In genomic region chr1:155173478-155174333, GRCh38 we compare ENCODE assay signal across 8 cellular contexts. TPM values are rescaled to one million over a fixed set of nuclear protein-coding genes. Genes with fewer than 3 reads are reported as not detected.
DNase-seq lines count a peak whose midpoint lies in the region; ATAC-seq, FAIRE-seq and TF ChIP-seq lines count a peak whose summit lies in the region.

Gene TRIM46, plus strand, starts transcription at chr1:155173849. Its CDS starts 118 bp downstream, at chr1:155173967.

- WGBS in pancreas, 2 donors: 5% methylated on average over 38 of the region's 38 CpGs

- H3K36me3 Mint-ChIP-seq in CD8-positive, alpha-beta T cell: peaks cover 34% of the 10 kb centered on the region

- H3K27me3 Mint-ChIP-seq in CD8-positive, alpha-beta T cell (ENCODE audit: low read depth): no peaks in the 10 kb centered on the region

- CTCF ChIA-PET in CD8-positive, alpha-beta T cell (lab: Charles Lee): interaction anchor here (0.6 to 14.2 kb wide), 34 partner anchors 14 to 414 kb away, joined by 3 to 270 read pairs (median 6); partner anchors contain the start of genes ADAM15, DPM3, MTX1 and SLC50A1
- CTCF ChIA-PET in Panc1 (lab: Charles Lee): interaction anchor here (0.7 to 1.9 kb wide), 6 partner anchors 21 to 89 kb away, joined by 3 to 15 read pairs (median 4); no protein-coding TSS in a partner anchor

- in situ Hi-C loops in Panc1 (cut with HindIII; ENCODE audit: low pct_unique_long_range_greater_than_20kb, low sequenced_read_pairs): no loop called here

- no peaks in the 10 kb centered on the region for H3K9me3 ChIP-seq in CD8-positive, alpha-beta T cell (ENCODE audit: low read length)
- H3K9me3 ChIP-seq in Panc1 (ENCODE audit: control insufficient read depth, insufficient read depth, low read depth, low read length) (no peaks in the 10 kb centered on the region), pancreas (no peaks in the 10 kb centered on the region), uterus (no peaks in the 10 kb centered on the region)

- peaks cover 41% of the 10 kb centered on the region for H3K4me1 Mint-ChIP-seq in CD8-positive, alpha-beta T cell (ENCODE audit: low read depth)

- H3K9me3 Mint-ChIP-seq in CD8-positive, alpha-beta T cell: no peaks in the 10 kb centered on the region

- H3K27me3 ChIP-seq in CD8-positive, alpha-beta T cell (ENCODE audit: insufficient read depth, low read length): no peaks in the 10 kb centered on the region
- H3K27me3 ChIP-seq in Panc1 (ENCODE audit: control insufficient read depth, insufficient read depth, low read length): no peaks in the 10 kb centered on the region
- H3K27me3 ChIP-seq in pancreas: no peaks in the 10 kb centered on the region
- H3K27me3 ChIP-seq in uterus: no peaks in the 10 kb centered on the region

- POLR2A ChIA-PET in CD8-positive, alpha-beta T cell (lab: Charles Lee): interaction anchor here (0.9 to 6.2 kb wide), 7 partner anchors 20 to 111 kb away, joined by 3 to 53 read pairs (median 4); partner anchors contain the start of gene EFNA4
- POLR2A ChIA-PET in Panc1 (lab: Charles Lee): interaction anchor here (2.5 kb wide), 1 partner anchor 20 kb away, joined by 18 read pairs; no protein-coding TSS in a partner anchor

- DNase-seq in CD8-positive, alpha-beta T cell: peak in 5 of 7 experiments; percentile 56 to 75 (median 61)
- peak; percentile 54 for DNase-seq in HS-5 (ENCODE audit: low read depth)
- no peak for DNase-seq in Panc1 (ENCODE audit: low read depth, low spot score)
- DNase-seq in activated naive CD4-positive, alpha-beta T cell treated with anti-CD3 and anti-CD28 coated beads, Interleukin-2, amount 50 U/mL, for 16 hours: peak; percentile 76
- no peak for DNase-seq in glomerular endothelial cell (ENCODE audit: extremely low read depth, low read depth, low spot score)
- DNase-seq in pancreas: peak; percentile 25 to 79 (median 46)
- no peak for DNase-seq in uterus

- ATAC-seq in CD8-positive, alpha-beta T cell: peak; percentile 10
- ATAC-seq in Panc1: peak; percentile 58
- peak in 1 of 4 donors; percentile 2 for ATAC-seq in pancreas
- no peak for ATAC-seq in HG03565 (IDR thresholded peaks at IDR 0.05; ENCODE audit: unreplicated experiment)

- peaks cover 45% of the 10 kb centered on the region for H3K4me1 ChIP-seq in CD8-positive, alpha-beta T cell (ENCODE audit: insufficient read depth, low read length)
- H3K4me1 ChIP-seq in Panc1 (ENCODE audit: control insufficient read depth, insufficient read depth, low read length): peaks cover 23% of the 10 kb centered on the region
- peaks cover 3 to 19% (median 10%) of the 10 kb centered on the region in 3 donors for H3K4me1 ChIP-seq in pancreas
- H3K4me1 ChIP-seq in uterus: peaks cover 0 to 4% of the 10 kb centered on the region in 2 donors

- H3K4me3 Mint-ChIP-seq in CD8-positive, alpha-beta T cell: peak within 1 kb of the TSS; percentile 96

- peaks cover 16% of the 10 kb centered on the region for H3K36me3 ChIP-seq in CD8-positive, alpha-beta T cell (ENCODE audit: insufficient read depth, low read length)
- H3K36me3 ChIP-seq in Panc1 (ENCODE audit: control insufficient read depth, insufficient read depth, low read length) (no peaks in the 10 kb centered on the region; the same call in 1 of the 2 replicates), pancreas (no peaks in the 10 kb centered on the region), uterus (no peaks in the 10 kb centered on the region)

- TF ChIP-seq CTCF in CD8-positive, alpha-beta T cell (IDR thresholded peaks at IDR 0.05): peak; percentile 36
- peak; percentile 2 for TF ChIP-seq CTCF in Panc1 (IDR thresholded peaks at IDR 0.05)
- no peak for TF ChIP-seq CTCF in pancreas (IDR thresholded peaks at IDR 0.05)
- no peak for TF ChIP-seq CTCF in uterus (IDR thresholded peaks at IDR 0.05)

- no TSS peak for BruUV-seq in Panc1 (replicated peaks; lab: Mats Ljungman, UMichigan)

- intact Hi-C loops in CD8-positive, alpha-beta T cell (cut with DNase I, micrococcal nuclease): loop anchor here (1.0 to 10.0 kb wide), 7 partner anchors 33 to 619 kb away; partner anchors contain the start of genes DPM3 (in 2 of the 2), EFNA4 (in 1 of the 2), RUSC1 (in 1 of the 2) and UBE2Q1 (in 1 of the 2)
- intact Hi-C loops in Panc1 (cut with micrococcal nuclease; ENCODE audit: unreplicated experiment): no loop called here
- intact Hi-C loops in pancreas (cut with DNase I): no loop called here
- intact Hi-C loops in uterus (cut with DNase I; ENCODE audit: low total_unique reads): no loop called here

- peak within 1 kb of the TSS; percentile 97 for H3K27ac Mint-ChIP-seq in CD8-positive, alpha-beta T cell

- TF ChIP-seq POLR2A in uterus (IDR thresholded peaks at IDR 0.05): no peak

- FAIRE-seq in pancreas (lab: Jason Lieb, UNC): no peak

- H3K4me3 ChIP-seq in CD8-positive, alpha-beta T cell (ENCODE audit: low read depth, low read length): peak within 1 kb of the TSS; percentile 72
- H3K4me3 ChIP-seq in Panc1 (ENCODE audit: low read depth in 2 of 2, low read length in 2 of 2): peak within 1 kb of the TSS; percentile 88 to 89
- peak within 1 kb of the TSS; percentile 60 to 85 (median 70) for H3K4me3 ChIP-seq in pancreas
- H3K4me3 ChIP-seq in uterus: peak within 1 kb of the TSS; percentile 79 to 90

- H3K27ac ChIP-seq in CD8-positive, alpha-beta T cell (ENCODE audit: low read depth, low read length): peak within 1 kb of the TSS; percentile 73
- H3K27ac ChIP-seq in Panc1 (ENCODE audit: low read length) (peak within 1 kb of the TSS; percentile 92), pancreas (peak within 1 kb of the TSS; percentile 41 to 77 (median 68)), uterus (peak within 1 kb of the TSS; percentile 89 to 95)

RNA-seq across cellular contexts. Expression of gene TRIM46, which starts in this region (rescaled TPM):
- 1 to 10 TPM; 1.1 TPM for total RNA-seq in CD8-positive, alpha-beta T cell
- total RNA-seq in Panc1 (2021; ENCODE audit: unreplicated experiment) (3.8 TPM), glomerular endothelial cell (9.9 and 11.8 TPM in 2 replicates), pancreas (under 1 TPM; 0.19 to 0.59 (median 0.33) TPM), uterus (1 to 10 TPM in 3 of 4 donors, under 1 TPM in 1; 0.26 to 4.6 (median 2.5) TPM)
- polyA plus RNA-seq in Panc1 (2012; ENCODE audit: insufficient read length): 8.0 TPM
- polyA plus RNA-seq in pancreas: 1 to 10 TPM; 1.2 to 4.1 TPM

Comparison
In these comparisons a context has a peak if more than half of its experiments do, and no peak if none do; other contexts are left out.
1. DNase-seq: peak in CD8-positive, alpha-beta T cell (5 of 7), HS-5 (single experiment), activated naive CD4-positive, alpha-beta T cell treated with anti-CD3 and anti-CD28 coated beads, Interleukin-2, amount 50 U/mL, for 16 hours (single experiment) and pancreas (6 of 6); none in Panc1 (single experiment), glomerular endothelial cell (single experiment) and uterus (0 of 2).
2. CTCF ChIP-seq: peak in CD8-positive, alpha-beta T cell (single experiment) and Panc1 (single experiment); none in pancreas (0 of 4) and uterus (0 of 4).
3. intact Hi-C loops: an anchor here in CD8-positive, alpha-beta T cell (1.0 to 10.0 kb wide); none called in Panc1, pancreas and uterus.
4. Peak in every context shown above with its lines, with median percentiles within 50 percentile points of each other: H3K27ac ChIP-seq and H3K4me3 ChIP-seq.